Comparison of ENCODE assay signal across 9 cellular contexts in the genomic region with DNA sequence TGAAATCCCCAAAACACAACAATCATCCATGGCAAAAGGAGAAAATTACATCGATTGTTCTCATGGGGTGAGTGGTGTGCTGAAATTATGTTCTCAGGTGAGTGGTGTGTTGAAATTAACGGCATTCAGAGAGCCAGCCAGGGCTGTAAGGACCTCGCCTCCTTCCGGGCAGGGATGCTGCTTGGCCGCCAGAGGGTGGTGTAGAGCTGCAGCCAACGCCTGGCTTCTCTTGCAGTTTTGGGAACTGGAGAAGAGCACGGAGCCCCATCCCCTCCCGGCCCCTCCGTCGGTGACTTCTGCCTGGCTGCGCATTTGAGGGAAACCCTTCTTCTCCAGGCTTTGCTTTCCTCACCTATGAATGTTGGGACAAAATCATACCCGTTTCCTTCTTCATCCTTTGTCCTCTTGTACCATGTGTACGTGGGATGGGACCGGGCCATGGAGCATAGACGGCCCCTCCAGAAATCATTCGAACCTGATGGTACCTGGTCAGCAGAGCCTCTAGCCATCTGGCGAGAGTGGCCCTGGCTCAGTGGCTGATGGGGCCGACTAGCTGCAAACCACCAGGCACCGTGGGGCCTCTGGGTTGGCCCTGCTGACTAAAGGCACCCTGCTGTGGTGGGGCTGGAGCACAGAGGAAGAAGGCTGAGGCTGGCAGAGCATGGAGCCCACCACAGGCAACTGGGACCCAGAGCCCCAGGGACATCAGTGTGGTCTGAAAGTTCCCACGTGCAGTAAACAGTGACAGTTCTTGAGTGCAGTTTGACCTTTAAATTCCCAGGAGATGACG. TPM values are rescaled to one million over a fixed set of nuclear protein-coding genes. Genes with fewer than 3 reads are reported as not detected.
DNase-seq lines count a peak whose midpoint lies in the region; ATAC-seq, FAIRE-seq and TF ChIP-seq lines count a peak whose summit lies in the region.
"Had no signal": no experiment of that assay in that cellular context is flagged by ENCODE, and none has a peak within 500 bp of the region (broad histone marks: within the 10 kb centered on the region; RNA-seq: fewer than 3 reads in every experiment).

No MANE protein-coding gene starts in this region.

- peak; percentile 67 for FAIRE-seq in HepG2 (lab: Jason Lieb, UNC)

- peaks cover 3% of the 10 kb centered on the region; the same call in 1 of the 2 replicates for H3K36me3 ChIP-seq in GM23248 (ENCODE audit: low read depth)
- peaks cover 17 to 43% of the 10 kb centered on the region in 2 experiments for H3K36me3 ChIP-seq in HepG2 (replicated peaks in 1 of 2; ENCODE audit: control insufficient read depth in 1 of 2, insufficient read depth in 2 of 2, low read length in 2 of 2)

- POLR2A ChIA-PET in activated B cell treated with CpG ODN at 0.5 μM for 24 hours (lab: Charles Lee): interaction anchor here (0.6 kb wide), 1 partner anchor 41 kb away, joined by 3 read pairs; no protein-coding TSS in a partner anchor
- POLR2A ChIA-PET in HepG2 (lab: Yijun Ruan, JAX): no interaction called here

- no peaks in the 10 kb centered on the region for H3K79me2 ChIP-seq in GM23248 (ENCODE audit: insufficient read depth)
- no peaks in the 10 kb centered on the region for H3K79me2 ChIP-seq in HepG2 (ENCODE audit: insufficient read depth, low read length)

- H4K20me1 ChIP-seq in GM23248 (ENCODE audit: insufficient read depth) (no peaks in the 10 kb centered on the region; the same call in 1 of the 2 replicates), HepG2 (ENCODE audit: insufficient read depth, low read length) (no peaks in the 10 kb centered on the region)

- H3K4me1 Mint-ChIP-seq in activated B cell treated with CpG ODN at 0.5 μM for 24 hours (peaks cover 4% of the 10 kb centered on the region), chondrocyte (ENCODE audit: low read depth) (peaks cover 17% of the 10 kb centered on the region)

- H2AFZ ChIP-seq in GM23248: no peak overlapping the region
- no peak overlapping the region for H2AFZ ChIP-seq in HepG2 (ENCODE audit: low read length)

- H3K4me2 ChIP-seq in GM23248 (ENCODE audit: unreplicated experiment): no peak overlapping the region
- no peak overlapping the region for H3K4me2 ChIP-seq in HepG2 (ENCODE audit: low read depth, low read length)

- no peak for TF ChIP-seq POLR2A in HepG2 (IDR thresholded peaks at IDR 0.05; ENCODE audit: insufficient read depth in 1 of 2, low read depth in 2 of 2, low read length in 2 of 2)

- TF ChIP-seq CTCF in activated B cell treated with CpG ODN at 0.5 μM for 24 hours (IDR thresholded peaks at IDR 0.05) (no peak), chondrocyte (IDR thresholded peaks at IDR 0.05) (peak; percentile 96), HepG2 (CRISPR knock-in tag; IDR thresholded peaks at IDR 0.05) (peak; percentile 88)

- H3K9me3 ChIP-seq in GM23248 (ENCODE audit: low read depth): no peaks in the 10 kb centered on the region
- no peaks in the 10 kb centered on the region for H3K9me3 ChIP-seq in HepG2 (ENCODE audit: low read length)

- no peak overlapping the region for H3K4me3 Mint-ChIP-seq in activated B cell treated with CpG ODN at 0.5 μM for 24 hours
- H3K4me3 Mint-ChIP-seq in chondrocyte (ENCODE audit: unreplicated experiment): no peak overlapping the region
- H3K4me3 Mint-ChIP-seq: dendritic cell treated with granulocyte-macrophage colony-stimulating factor and Interleukin-4, amounts not matched to agents 40 ng/mL and 50 ng/mL, for 4 days had no signal

- H3K4me1 ChIP-seq in GM23248 (ENCODE audit: insufficient read depth) (peaks cover 16% of the 10 kb centered on the region), HepG2 (ENCODE audit: insufficient read depth, low read length) (no peaks in the 10 kb centered on the region)

- H3K9me2 ChIP-seq in GM23248 (ENCODE audit: insufficient read depth): no peaks in the 10 kb centered on the region

- WGBS in GM23248 (ENCODE audit: low coverage in 1 of 2, low lambda C conversion rate in 2 of 2, missing lambda C conversion rate in 2 of 2), 2 experiments: 38 to 39% methylated on average over 21 of the region's 21 CpGs
- WGBS in HepG2 (ENCODE audit: low lambda C conversion rate): 76% methylated on average over 14 of the region's 21 CpGs

- H3K27me3 Mint-ChIP-seq in activated B cell treated with CpG ODN at 0.5 μM for 24 hours: no peaks in the 10 kb centered on the region
- no peaks in the 10 kb centered on the region for H3K27me3 Mint-ChIP-seq in chondrocyte (ENCODE audit: low read depth)
- H3K27me3 Mint-ChIP-seq: dendritic cell treated with granulocyte-macrophage colony-stimulating factor and Interleukin-4, amounts not matched to agents 40 ng/mL and 50 ng/mL, for 4 days had no signal

- H3F3A ChIP-seq in GM23248 (ENCODE audit: insufficient read depth): peaks cover 17% of the 10 kb centered on the region

- H3K36me3 Mint-ChIP-seq in activated B cell treated with CpG ODN at 0.5 μM for 24 hours (ENCODE audit: low read depth): peaks cover 49% of the 10 kb centered on the region
- H3K36me3 Mint-ChIP-seq in chondrocyte (ENCODE audit: low read depth): peaks cover 18% of the 10 kb centered on the region

- no TSS peak for BruUV-seq in HepG2 (replicated peaks; lab: Mats Ljungman, UMichigan)

- H3K9me3 Mint-ChIP-seq in activated B cell treated with CpG ODN at 0.5 μM for 24 hours (no peaks in the 10 kb centered on the region), chondrocyte (ENCODE audit: low read depth) (no peaks in the 10 kb centered on the region)
- H3K9me3 Mint-ChIP-seq: dendritic cell treated with granulocyte-macrophage colony-stimulating factor and Interleukin-4, amounts not matched to agents 40 ng/mL and 50 ng/mL, for 4 days had no signal

- DNase-seq in EL: peak; percentile 65
- DNase-seq in GM23248: peak; percentile 79
- peak; percentile 34 for DNase-seq in MV-4-11 (lab: John Stamatoyannopoulos, UW)
- peak; percentile 26 for DNase-seq in activated B cell treated with CpG ODN at 0.5 μM for 24 hours
- no peak for DNase-seq in chondrocyte (ENCODE audit: low spot score)
- DNase-seq in HepG2 (ENCODE audit: low spot score): peak; percentile 16
- peak; percentile 31 to 38 (median 32) for DNase-seq in stimulated activated CD4-positive, alpha-beta T cell treated with anti-CD3 and anti-CD28 coated beads, TNF-alpha, amount 100 ng/mL, for 48 hours (ENCODE audit: low read depth in 3 of 3)
- DNase-seq in NK-92 treated with Interleukin-12 subunit alpha and Interleukin-12 subunit beta, amount 100 ng/mL, for 24 hours (lab: John Stamatoyannopoulos, UW): no peak

- TF ChIP-seq EP300 in HepG2 (IDR thresholded peaks at IDR 0.05; ENCODE audit: low read depth in 2 of 2, low read length in 2 of 2): no peak
- no peak for TF ChIP-seq EP300 in HepG2 (CRISPR knock-in tag; IDR thresholded peaks at IDR 0.05; ENCODE audit: borderline replicate concordance)

- ATAC-seq in activated B cell treated with CpG ODN at 0.5 μM for 24 hours (ENCODE audit: low read depth): peak; percentile 81
- peak; percentile 84 for ATAC-seq in HepG2

- no peak overlapping the region for H3K4me3 ChIP-seq in GM23248
- H3K4me3 ChIP-seq in HepG2 (replicated peaks in 1 of 3; ENCODE audit: insufficient read depth in 1 of 3, low read depth in 2 of 3, low read length in 3 of 3): no peak overlapping the region

- intact Hi-C loops in activated B cell treated with CpG ODN at 0.5 μM for 24 hours (cut with micrococcal nuclease) (loop anchor here (1.0 kb wide), 1 partner anchor 125 kb away; no protein-coding TSS in a partner anchor), HepG2 (cut with micrococcal nuclease; ENCODE audit: unreplicated experiment) (loop anchor here (1.0 to 2.0 kb wide), 2 partner anchors 118 to 125 kb away; no protein-coding TSS in a partner anchor)

- H3K27ac Mint-ChIP-seq in activated B cell treated with CpG ODN at 0.5 μM for 24 hours (no peak overlapping the region), chondrocyte (ENCODE audit: unreplicated experiment) (no peak overlapping the region)
- H3K27ac Mint-ChIP-seq: dendritic cell treated with granulocyte-macrophage colony-stimulating factor and Interleukin-4, amounts not matched to agents 40 ng/mL and 50 ng/mL, for 4 days had no signal

- no peak overlapping the region for H3K9ac ChIP-seq in GM23248
- no peak overlapping the region for H3K9ac ChIP-seq in HepG2 (ENCODE audit: insufficient read depth, low read depth, low read length)

- H3K27me3 ChIP-seq in GM23248 (replicated peaks; ENCODE audit: insufficient read depth) (no peaks in the 10 kb centered on the region), HepG2 (ENCODE audit: control insufficient read depth in 1 of 2, insufficient read depth in 2 of 2, low read length in 2 of 2) (no peaks in the 10 kb centered on the region)

- in situ Hi-C loops in GM23248 (cut with MboI) (no loop called here), HepG2 (cut with HindIII; ENCODE audit: extremely low pct_ligation_motif_present, low pct_unique_long_range_greater_than_20kb) (no loop called here)

- no peak overlapping the region for H3K27ac ChIP-seq in GM23248
- H3K27ac ChIP-seq in HepG2 (ENCODE audit: extremely low read length, insufficient read depth, low read length): no peak overlapping the region

- peak; percentile 66 for TF ChIP-seq RAD21 in HepG2 (CRISPR knock-in tag; IDR thresholded peaks at IDR 0.05)

- CTCF ChIA-PET in activated B cell treated with CpG ODN at 0.5 μM for 24 hours (lab: Charles Lee) (interaction anchor here (0.9 to 1.2 kb wide), 4 partner anchors 41 to 449 kb away, joined by 3 to 4 read pairs (median 4); no protein-coding TSS in a partner anchor), HepG2 (lab: Yijun Ruan, JAX; ENCODE audit: low intra/inter-chr PET ratio, low total read pairs) (interaction anchor here (1.2 to 1.9 kb wide), 3 partner anchors 78 to 125 kb away, joined by 4 to 19 read pairs (median 11); a partner anchor contains a TSS)

RNA-seq across cellular contexts. Expression of a gene that starts 28.4 kb away (rescaled TPM):
- 12.0 and 12.5 TPM in 2 replicates for total RNA-seq in GM23248 (2014; rRNA removed; shearing (Covaris generic))
- 4.1 and 4.4 TPM in 2 replicates for polyA plus RNA-seq in GM23248 (2016; fragmentation: Nextera tagmentation; extraction: Ambion mirVana)
- total RNA-seq in activated B cell treated with CpG ODN at 0.5 μM for 24 hours: 29.3 and 33.8 TPM in 2 replicates
- 12.4 to 18.0 TPM (median 15.6 TPM) in 3 replicates for total RNA-seq in chondrocyte
- total RNA-seq in HepG2 (2016; rRNA removed; fragmentation: Illumina TruSeq; extraction: Trizol): 6.5 and 8.6 TPM in 2 replicates
- total RNA-seq in HepG2 (2016; cell fraction: cytosol; rRNA removed; fragmentation: Illumina TruSeq; extraction: Trizol; ENCODE audit: low read depth): 1.1 TPM in 2 replicates
- 5.5 and 9.7 TPM in 2 replicates for total RNA-seq in HepG2 (2016; cell fraction: insoluble cytoplasmic fraction; rRNA removed; fragmentation: Illumina TruSeq; extraction: Trizol)
- total RNA-seq in HepG2 (2016; cell fraction: membrane; rRNA removed; fragmentation: Illumina TruSeq; extraction: Trizol): 2.7 and 2.8 TPM in 2 replicates
- 16.9 and 20.1 TPM in 2 replicates for total RNA-seq in HepG2 (2016; cell fraction: nucleus; rRNA removed; fragmentation: Illumina TruSeq; extraction: Trizol)
- polyA plus RNA-seq in HepG2 (2011; rRNA removed): 5.8 and 6.9 TPM in 2 replicates
- polyA plus RNA-seq in HepG2 (2011; cell fraction: cytosol; rRNA removed): 3.1 and 4.4 TPM in 2 replicates
- 24.7 and 30.2 TPM in 2 replicates for polyA plus RNA-seq in HepG2 (2011; cell fraction: nucleus; rRNA removed)
- 5.0 and 5.9 TPM in 2 replicates for polyA plus RNA-seq in HepG2 (2012)
- 0.79 and 1.0 TPM in 2 replicates for polyA plus RNA-seq in HepG2 (2016; cell fraction: cytosol; fragmentation: Illumina TruSeq; extraction: Trizol; ENCODE audit: low read depth)
- 4.4 and 6.5 TPM in 2 replicates for polyA plus RNA-seq in HepG2 (2016; cell fraction: insoluble cytoplasmic fraction; fragmentation: Illumina TruSeq; extraction: Trizol; ENCODE audit: low read depth)
- 1.4 TPM in 2 replicates for polyA plus RNA-seq in HepG2 (2016; cell fraction: membrane; fragmentation: Illumina TruSeq; extraction: Trizol; ENCODE audit: low read depth)
- 15.4 and 17.7 TPM in 2 replicates for polyA plus RNA-seq in HepG2 (2016; cell fraction: nucleus; fragmentation: Illumina TruSeq; extraction: Trizol; ENCODE audit: insufficient read depth, low read depth)
- 15.4 and 22.2 TPM in 2 replicates for polyA minus RNA-seq in HepG2 (2011; rRNA and poly(A)+ RNA removed; ENCODE audit: low replicate concordance)
- 4.7 and 5.7 TPM in 2 replicates for polyA minus RNA-seq in HepG2 (2011; cell fraction: cytosol; rRNA and poly(A)+ RNA removed)
- 38.8 and 41.1 TPM in 2 replicates for polyA minus RNA-seq in HepG2 (2011; cell fraction: nucleus; rRNA and poly(A)+ RNA removed)

RNA-seq across cellular contexts. Expression of a gene that starts 28.4 kb away (rescaled TPM):
- 33.8 and 48.4 TPM in 2 replicates for total RNA-seq in GM23248 (2014; rRNA removed; shearing (Covaris generic))
- polyA plus RNA-seq in GM23248 (2016; fragmentation: Nextera tagmentation; extraction: Ambion mirVana): 24.7 and 25.1 TPM in 2 replicates
- 17.1 and 20.6 TPM in 2 replicates for total RNA-seq in activated B cell treated with CpG ODN at 0.5 μM for 24 hours
- 34.8 to 51.6 TPM (median 44.0 TPM) in 3 replicates for total RNA-seq in chondrocyte
- 17.0 and 17.8 TPM in 2 replicates for total RNA-seq in HepG2 (2016; rRNA removed; fragmentation: Illumina TruSeq; extraction: Trizol)
- total RNA-seq in HepG2 (2016; cell fraction: cytosol; rRNA removed; fragmentation: Illumina TruSeq; extraction: Trizol; ENCODE audit: low read depth): 1.8 and 2.6 TPM in 2 replicates
- 17.4 and 17.6 TPM in 2 replicates for total RNA-seq in HepG2 (2016; cell fraction: insoluble cytoplasmic fraction; rRNA removed; fragmentation: Illumina TruSeq; extraction: Trizol)
- 3.3 and 3.5 TPM in 2 replicates for total RNA-seq in HepG2 (2016; cell fraction: membrane; rRNA removed; fragmentation: Illumina TruSeq; extraction: Trizol)
- total RNA-seq in HepG2 (2016; cell fraction: nucleus; rRNA removed; fragmentation: Illumina TruSeq; extraction: Trizol): 11.7 and 13.5 TPM in 2 replicates
- polyA plus RNA-seq in HepG2 (2011; rRNA removed): 4.2 and 5.8 TPM in 2 replicates
- 4.2 and 5.6 TPM in 2 replicates for polyA plus RNA-seq in HepG2 (2011; cell fraction: cytosol; rRNA removed)
- 14.4 TPM in 2 replicates for polyA plus RNA-seq in HepG2 (2011; cell fraction: nucleus; rRNA removed)
- 9.4 and 11.1 TPM in 2 replicates for polyA plus RNA-seq in HepG2 (2012)
- 0.98 and 1.3 TPM in 2 replicates for polyA plus RNA-seq in HepG2 (2016; cell fraction: cytosol; fragmentation: Illumina TruSeq; extraction: Trizol; ENCODE audit: low read depth)
- 12.5 and 15.9 TPM in 2 replicates for polyA plus RNA-seq in HepG2 (2016; cell fraction: insoluble cytoplasmic fraction; fragmentation: Illumina TruSeq; extraction: Trizol; ENCODE audit: low read depth)
- polyA plus RNA-seq in HepG2 (2016; cell fraction: membrane; fragmentation: Illumina TruSeq; extraction: Trizol; ENCODE audit: low read depth): 1.2 and 1.9 TPM in 2 replicates
- polyA plus RNA-seq in HepG2 (2016; cell fraction: nucleus; fragmentation: Illumina TruSeq; extraction: Trizol; ENCODE audit: insufficient read depth, low read depth): 12.6 and 13.3 TPM in 2 replicates
- 3.1 and 10.1 TPM in 2 replicates for polyA minus RNA-seq in HepG2 (2011; rRNA and poly(A)+ RNA removed; ENCODE audit: low replicate concordance)
- polyA minus RNA-seq in HepG2 (2011; cell fraction: cytosol; rRNA and poly(A)+ RNA removed): 4.0 and 5.3 TPM in 2 replicates
- 8.6 and 9.6 TPM in 2 replicates for polyA minus RNA-seq in HepG2 (2011; cell fraction: nucleus; rRNA and poly(A)+ RNA removed)

Comparison
In these comparisons a context has a peak if more than half of its experiments do, and no peak if none do; other contexts are left out.
1. DNase-seq: peak in EL (single experiment), GM23248 (single experiment), MV-4-11 (single experiment), activated B cell treated with CpG ODN at 0.5 μM for 24 hours (single experiment), HepG2 (single experiment) and stimulated activated CD4-positive, alpha-beta T cell treated with anti-CD3 and anti-CD28 coated beads, TNF-alpha, amount 100 ng/mL, for 48 hours (3 of 3); none in chondrocyte (single experiment) and NK-92 treated with Interleukin-12 subunit alpha and Interleukin-12 subunit beta, amount 100 ng/mL, for 24 hours (single experiment).